In genomic region chr6:139291813-139292619, GRCh38 we compare ENCODE assay signal across 8 cellular contexts. TPM values are rescaled to one million over a fixed set of nuclear protein-coding genes. Genes with fewer than 3 reads are reported as not detected.
A peak's percentile ranks its signal among the peaks of the same experiment; 100 is the strongest.
DNase-seq lines count a peak whose midpoint lies in the region; ATAC-seq, FAIRE-seq and TF ChIP-seq lines count a peak whose summit lies in the region.

TXLNB (minus strand) TSS chr6:139291998; CDS start chr6:139288899, 3,099 bp downstream.

- H3K4me1 Mint-ChIP-seq in activated T-cell treated with anti-CD3 and anti-CD28 coated beads, Interleukin-2, amount 50 U/mL, for 4 hours (ENCODE audit: low read depth) = peaks cover 73% of the 10 kb centered on the region

- intact Hi-C loops in pancreas (cut with DNase I) = no loop called here

- H3K4me3 Mint-ChIP-seq in activated T-cell treated with anti-CD3 and anti-CD28 coated beads, Interleukin-2, amount 50 U/mL, for 4 hours = peak within 1 kb of the TSS; percentile 75

- TF ChIP-seq CTCF in OCI-LY3 (IDR thresholded peaks at IDR 0.05; ENCODE audit: low read depth, low read length) (no peak), pancreas (IDR thresholded peaks at IDR 0.05) (no peak)

- peaks cover 10% of the 10 kb centered on the region for H3K36me3 ChIP-seq in OCI-LY3 (replicated peaks; ENCODE audit: low read depth, low read length)
- no peaks in the 10 kb centered on the region for H3K36me3 ChIP-seq in pancreas
- no peaks in the 10 kb centered on the region for H3K36me3 ChIP-seq in thymus (ENCODE audit: control insufficient read depth, insufficient read depth)

- H3K4me2 ChIP-seq in OCI-LY3 (ENCODE audit: low read length) = peak within 1 kb of the TSS; percentile 90

- peak; percentile 7 for DNase-seq in NCI-H2196 treated with DMSO at 0.1 percent for 48 hours (lab: John Stamatoyannopoulos, UW; ENCODE audit: unreplicated experiment)
- DNase-seq in NCI-H2196 (lab: John Stamatoyannopoulos, UW; ENCODE audit: unreplicated experiment) = no peak
- peak; percentile 75 for DNase-seq in activated T-cell treated with anti-CD3 and anti-CD28 coated beads, Interleukin-2, amount 50 U/mL, for 4 hours
- DNase-seq in fibroblast of the conjunctiva (ENCODE audit: low read depth) = peak; percentile 95
- peak in 2 of 6 donors; percentile 15 to 53 for DNase-seq in pancreas

- no peaks in the 10 kb centered on the region for H3K27me3 Mint-ChIP-seq in activated T-cell treated with anti-CD3 and anti-CD28 coated beads, Interleukin-2, amount 50 U/mL, for 4 hours (ENCODE audit: low read depth)

- H3K27me3 ChIP-seq in OCI-LY3 (ENCODE audit: low read depth, low read length) (no peaks in the 10 kb centered on the region), pancreas (no peaks in the 10 kb centered on the region), thymus (ENCODE audit: control insufficient read depth, insufficient read depth) (no peaks in the 10 kb centered on the region)

- H3K9me3 ChIP-seq in OCI-LY3 (ENCODE audit: insufficient read depth, low read length) (no peaks in the 10 kb centered on the region), pancreas (no peaks in the 10 kb centered on the region), thymus (ENCODE audit: control insufficient read depth) (no peaks in the 10 kb centered on the region)

- H3K9ac ChIP-seq in OCI-LY3 (ENCODE audit: low read length) = peak within 1 kb of the TSS; percentile 72

- H3K36me3 Mint-ChIP-seq in activated T-cell treated with anti-CD3 and anti-CD28 coated beads, Interleukin-2, amount 50 U/mL, for 4 hours (ENCODE audit: insufficient read depth) = no peaks in the 10 kb centered on the region

- H3K79me2 ChIP-seq in OCI-LY3 (ENCODE audit: low read length) = no peaks in the 10 kb centered on the region

- peak within 1 kb of the TSS; percentile 97 for H3K27ac ChIP-seq in OCI-LY3 (ENCODE audit: low read length)
- H3K27ac ChIP-seq in pancreas = peak within 1 kb of the TSS in 2 of 4 donors; percentile 65
- peak within 1 kb of the TSS; percentile 91 for H3K27ac ChIP-seq in thymus (ENCODE audit: low read depth)

- no peak for FAIRE-seq in pancreas (lab: Jason Lieb, UNC)

- 50 to 58% methylated on average over 13 of the region's 13 CpGs for WGBS in pancreas, 2 donors
- 12% methylated on average over 13 of the region's 13 CpGs for WGBS in thymus

- no peaks in the 10 kb centered on the region for H3K9me3 Mint-ChIP-seq in activated T-cell treated with anti-CD3 and anti-CD28 coated beads, Interleukin-2, amount 50 U/mL, for 4 hours

- H2AFZ ChIP-seq in OCI-LY3 (ENCODE audit: low read depth, low read length) = no peak within 1 kb of the TSS; the same call in 1 of the 2 replicates

- H3K4me1 ChIP-seq in OCI-LY3 (ENCODE audit: low read length) (peaks cover 80% of the 10 kb centered on the region), pancreas (peaks cover 0 to 9% (median 0%) of the 10 kb centered on the region in 3 donors), thymus (ENCODE audit: control insufficient read depth, insufficient read depth, low read length) (peaks cover 8% of the 10 kb centered on the region)

- H3K4me3 ChIP-seq in OCI-LY3 (ENCODE audit: low read length) (peak within 1 kb of the TSS; percentile 75), pancreas (no peak within 1 kb of the TSS), thymus (ENCODE audit: low read length) (peak within 1 kb of the TSS; percentile 42)

- peak; percentile 69 for ATAC-seq in HG02973 (IDR thresholded peaks at IDR 0.05; ENCODE audit: unreplicated experiment)
- peak; percentile 94 to 95 for ATAC-seq in activated T-cell treated with anti-CD3 and anti-CD28 coated beads, Interleukin-2, amount 50 U/mL, for 4 hours
- peak in 3 of 4 donors; percentile 61 to 81 (median 80) for ATAC-seq in pancreas

- no peaks in the 10 kb centered on the region for H4K20me1 ChIP-seq in OCI-LY3 (ENCODE audit: insufficient read depth, low read length)

RNA-seq across cellular contexts. Expression of gene TXLNB, which starts in this region (rescaled TPM):
- under 1 TPM in 2 of 3 donors, not detected in 1; 0.08 to 0.11 TPM for total RNA-seq in activated T-cell treated with anti-CD3 and anti-CD28 coated beads, Interleukin-2, amount 50 U/mL, for 4 hours
- under 1 TPM in 5 of 6 donors, not detected in 1; 0.03 to 0.47 (median 0.05) TPM for total RNA-seq in pancreas
- polyA plus RNA-seq in pancreas (under 1 TPM; 0.08 to 0.09 TPM), thymus (6.3 TPM)

Comparison
In these comparisons a context has a peak if more than half of its experiments do, and no peak if none do; other contexts are left out.
1. Peak in DNase-seq and ATAC-seq in activated T-cell treated with anti-CD3 and anti-CD28 coated beads, Interleukin-2, amount 50 U/mL, for 4 hours; RNA of the gene not detected or under 1 TPM.
2. Peak in ATAC-seq in pancreas; RNA of the gene not detected or under 1 TPM.
3. H3K4me3 ChIP-seq: peak in OCI-LY3 (single experiment) and thymus (single experiment); none in pancreas (0 of 4).
4. Peak in every context shown above with its lines, with median percentiles within 50 percentile points of each other: ATAC-seq.